20 cellular contexts compared by ENCODE assay signal in the genomic region with DNA sequence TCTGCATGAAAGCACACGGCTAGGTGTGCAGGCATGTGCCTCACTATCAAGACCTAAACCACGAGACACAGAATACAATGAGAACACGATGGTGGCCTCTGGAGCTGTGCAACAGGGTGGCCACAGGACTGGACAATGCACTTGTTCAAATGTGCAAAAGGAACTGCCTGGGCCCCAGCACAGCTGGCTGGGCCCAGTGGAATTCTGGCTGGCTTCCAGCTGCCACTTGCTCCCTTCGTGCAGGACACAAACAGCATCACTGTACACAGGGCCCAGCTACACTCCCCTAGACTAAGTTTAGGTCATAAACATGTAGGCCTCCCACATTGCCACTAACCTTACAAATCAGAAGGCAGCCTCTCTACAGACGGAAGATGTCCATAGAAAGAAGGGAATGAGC. TPM values are rescaled to one million over a fixed set of nuclear protein-coding genes. Genes with fewer than 3 reads are reported as not detected.
A peak's percentile ranks its signal among the peaks of the same experiment; 100 is the strongest.
DNase-seq lines count a peak whose midpoint lies in the region.
"Had no signal": no experiment of that assay in that cellular context is flagged by ENCODE, and none has a peak within 500 bp of the region (broad histone marks: within the 10 kb centered on the region; RNA-seq: fewer than 3 reads in every experiment).

No MANE protein-coding gene starts in this region.

- in situ Hi-C loops in KBM-7 (cut with MboI; ENCODE audit: low pct_unique_long_range_greater_than_20kb, low sequenced_read_pairs) = no loop called here

- peak; percentile 41 for DNase-seq in NCI-H748 (lab: John Stamatoyannopoulos, UW; ENCODE audit: unreplicated experiment)
- no peak for DNase-seq in NCI-H748 treated with DMSO at 0.1 percent for 48 hours (lab: John Stamatoyannopoulos, UW)
- DNase-seq in globus pallidus (ENCODE audit: low spot score) = peak; percentile 93
- DNase-seq in lung microvascular endothelial cell (ENCODE audit: low read depth in 2 of 2) = peak; percentile 31 to 67
- DNase-seq in superior temporal gyrus (ENCODE audit: extremely low spot score) = peak; percentile 94
- DNase-seq in KBM-7 = no peak
- DNase-seq in NCI-H2081 treated with DMSO at 0.1 percent for 48 hours (lab: John Stamatoyannopoulos, UW) = no peak
- no peak for DNase-seq in stimulated activated CD4-positive, alpha-beta T cell treated with anti-CD3 and anti-CD28 coated beads, Interleukin-2, amount 100 ng/mL, for 24 hours
- DNase-seq: activated CD4-positive, CD25-positive, alpha-beta regulatory T cell; activated effector memory CD4-positive, alpha-beta T cell treated with Interleukin-2 at 50 U/mL for 16 hours; amniotic stem cell; DND-41; foreskin keratinocyte; mesendoderm; NCI-H1105; NCI-H2171 treated with DMSO at 0.1 percent for 48 hours; RPMI8226; small intestine; T-helper 17 cell; trophoblast cell had no signal

RNA-seq across cellular contexts. Expression of gene DOCK4, which starts 23.4 kb away (rescaled TPM):
- 57.1 and 58.6 TPM in 2 replicates for total RNA-seq in lung microvascular endothelial cell

RNA-seq across cellular contexts. Expression of gene ZNF277, which starts 23.7 kb away (rescaled TPM):
- total RNA-seq in lung microvascular endothelial cell = 34.9 and 45.3 TPM in 2 replicates

Comparison
In these comparisons a context has a peak if more than half of its experiments do, and no peak if none do; other contexts are left out.
1. DNase-seq: peak in NCI-H748 (single experiment), globus pallidus (single experiment), lung microvascular endothelial cell (2 of 2) and superior temporal gyrus (single experiment); none in NCI-H748 treated with DMSO at 0.1 percent for 48 hours (single experiment), KBM-7 (single experiment), NCI-H2081 treated with DMSO at 0.1 percent for 48 hours (single experiment) and stimulated activated CD4-positive, alpha-beta T cell treated with anti-CD3 and anti-CD28 coated beads, Interleukin-2, amount 100 ng/mL, for 24 hours (0 of 2).